Comparison of ENCODE assay signal across 34 cellular contexts in genomic region chr3:56421205-56421604, GRCh38. TPM values are rescaled to one million over a fixed set of nuclear protein-coding genes. Genes with fewer than 3 reads are reported as not detected.
DNase-seq lines count a peak whose midpoint lies in the region; ATAC-seq and TF ChIP-seq lines count a peak whose summit lies in the region.
"Had no signal": no experiment of that assay in that cellular context is flagged by ENCODE, and none has a peak within 500 bp of the region (broad histone marks: within the 10 kb centered on the region; RNA-seq: fewer than 3 reads in every experiment).

No MANE protein-coding gene starts in this region.

- peak overlapping the region; percentile 46 for H3K27ac Mint-ChIP-seq in activated CD4-positive, alpha-beta T cell treated with anti-CD3 and anti-CD28 coated beads, Interleukin-2, amount 10 ng/mL, durations not matched to agents 24 days and 14 days
- H3K27ac Mint-ChIP-seq in stimulated activated naive CD8-positive, alpha-beta T cell treated with anti-CD3 and anti-CD28 coated beads, Interleukin-15, amount 100 ng/mL, for 72 hours: no peak overlapping the region
- H3K27ac Mint-ChIP-seq in endothelial cell (ENCODE audit: unreplicated experiment): no peak overlapping the region
- H3K27ac Mint-ChIP-seq: activated CD8-positive, alpha-beta memory T cell treated with anti-CD3 and anti-CD28 coated beads, Interleukin-2, amount 10 ng/mL, durations not matched to agents 7 days and 5 days; activated naive CD4-positive, alpha-beta T cell treated with anti-CD3 and anti-CD28 coated beads, Interleukin-2, amount 50 U/mL, for 24 hours; activated T-helper 1 cell treated with anti-CD3 and anti-CD28 coated beads, Interleukin-12 subunit alpha, Interleukin-12 subunit beta, Interleukin-2, Interleukin-4 antibody, amounts not matched to agents 30 ng/mL and 10 ng/mL and 1 ng/mL, durations not matched to agents 14 hours and 24 hours and 36 hours; CD14-positive monocyte; immature natural killer cell; memory B cell; T-helper 17 cell; type B pancreatic cell had no signal

- H3K9me3 Mint-ChIP-seq in activated CD4-positive, alpha-beta T cell treated with anti-CD3 and anti-CD28 coated beads, Interleukin-2, amount 10 ng/mL, durations not matched to agents 24 days and 14 days: peaks cover 8% of the 10 kb centered on the region
- H3K9me3 Mint-ChIP-seq in stimulated activated naive CD8-positive, alpha-beta T cell treated with anti-CD3 and anti-CD28 coated beads, Interleukin-15, amount 100 ng/mL, for 72 hours: no peaks in the 10 kb centered on the region
- H3K9me3 Mint-ChIP-seq in endothelial cell (ENCODE audit: unreplicated experiment): no peaks in the 10 kb centered on the region
- H3K9me3 Mint-ChIP-seq: activated naive CD4-positive, alpha-beta T cell treated with anti-CD3 and anti-CD28 coated beads, Interleukin-2, amount 50 U/mL, for 24 hours; H9; nephron progenitor cell had no signal

- intact Hi-C loops in activated CD4-positive, alpha-beta T cell treated with anti-CD3 and anti-CD28 coated beads, Interleukin-2, amount 10 ng/mL, durations not matched to agents 24 days and 14 days (cut with micrococcal nuclease): no loop called here

- H3K4me1 Mint-ChIP-seq in activated CD4-positive, alpha-beta T cell treated with anti-CD3 and anti-CD28 coated beads, Interleukin-2, amount 10 ng/mL, durations not matched to agents 24 days and 14 days: no peaks in the 10 kb centered on the region
- no peaks in the 10 kb centered on the region for H3K4me1 Mint-ChIP-seq in stimulated activated naive CD8-positive, alpha-beta T cell treated with anti-CD3 and anti-CD28 coated beads, Interleukin-15, amount 100 ng/mL, for 72 hours
- H3K4me1 Mint-ChIP-seq in endothelial cell (ENCODE audit: unreplicated experiment): no peaks in the 10 kb centered on the region
- H3K4me1 Mint-ChIP-seq: activated CD8-positive, alpha-beta memory T cell treated with anti-CD3 and anti-CD28 coated beads, Interleukin-2, amount 10 ng/mL, durations not matched to agents 7 days and 5 days; activated naive CD4-positive, alpha-beta T cell treated with anti-CD3 and anti-CD28 coated beads, Interleukin-2, amount 50 U/mL, for 24 hours; CD14-positive monocyte; immature natural killer cell; memory B cell; nephron progenitor cell; T-helper 17 cell had no signal

- no peak for DNase-seq in activated CD4-positive, alpha-beta T cell treated with anti-CD3 and anti-CD28 coated beads, Interleukin-2, amount 10 ng/mL, durations not matched to agents 24 days and 14 days
- DNase-seq in activated CD4-positive, alpha-beta T cell treated with anti-CD3 and anti-CD28 coated beads for 1 hour: no peak
- peak; percentile 12 for DNase-seq in stimulated activated naive CD8-positive, alpha-beta T cell treated with anti-CD3 and anti-CD28 coated beads, Interleukin-15, Interleukin-2, amounts not matched to agents 100 U/mL and 50 U/mL, for 24 hours
- DNase-seq in stimulated activated naive CD8-positive, alpha-beta T cell treated with anti-CD3 and anti-CD28 coated beads, Interleukin-15, amount 100 ng/mL, for 72 hours: no peak
- peak; percentile 40 for DNase-seq in kidney tubule cell (ENCODE audit: low spot score)
- no peak for DNase-seq in endothelial cell (ENCODE audit: low spot score)
- DNase-seq in NCI-H748 (lab: John Stamatoyannopoulos, UW; ENCODE audit: unreplicated experiment): no peak
- DNase-seq: activated CD8-positive, alpha-beta memory T cell treated with anti-CD3 and anti-CD28 coated beads, Interleukin-2, amount 10 ng/mL, durations not matched to agents 7 days and 5 days; anterior cingulate cortex; Caco-2; colonic mucosa; DMS53; effector memory CD4-positive, alpha-beta T cell; H9; immature natural killer cell; Karpas-422; MV-4-11; NCI-H1436; NCI-H2081; NCI-H2227 treated with DMSO at 0.1 percent for 48 hours; NCI-H69; nephron progenitor cell; Right ventricle myocardium superior; substantia nigra; T-helper 17 cell had no signal

- no peaks in the 10 kb centered on the region for H3K27me3 Mint-ChIP-seq in activated CD4-positive, alpha-beta T cell treated with anti-CD3 and anti-CD28 coated beads, Interleukin-2, amount 10 ng/mL, durations not matched to agents 24 days and 14 days
- peaks cover 22% of the 10 kb centered on the region for H3K27me3 Mint-ChIP-seq in stimulated activated naive CD8-positive, alpha-beta T cell treated with anti-CD3 and anti-CD28 coated beads, Interleukin-15, amount 100 ng/mL, for 72 hours
- H3K27me3 Mint-ChIP-seq in endothelial cell (ENCODE audit: unreplicated experiment): no peaks in the 10 kb centered on the region

- no peak overlapping the region for H3K4me3 Mint-ChIP-seq in activated CD4-positive, alpha-beta T cell treated with anti-CD3 and anti-CD28 coated beads, Interleukin-2, amount 10 ng/mL, durations not matched to agents 24 days and 14 days
- H3K4me3 Mint-ChIP-seq in stimulated activated naive CD8-positive, alpha-beta T cell treated with anti-CD3 and anti-CD28 coated beads, Interleukin-15, amount 100 ng/mL, for 72 hours: no peak overlapping the region
- no peak overlapping the region for H3K4me3 Mint-ChIP-seq in endothelial cell (ENCODE audit: unreplicated experiment)
- H3K4me3 Mint-ChIP-seq: activated CD8-positive, alpha-beta memory T cell treated with anti-CD3 and anti-CD28 coated beads, Interleukin-2, amount 10 ng/mL, durations not matched to agents 7 days and 5 days; activated naive CD4-positive, alpha-beta T cell treated with anti-CD3 and anti-CD28 coated beads, Interleukin-2, amount 50 U/mL, for 24 hours; activated T-helper 1 cell treated with anti-CD3 and anti-CD28 coated beads, Interleukin-12 subunit alpha, Interleukin-12 subunit beta, Interleukin-2, Interleukin-4 antibody, amounts not matched to agents 30 ng/mL and 10 ng/mL and 1 ng/mL, durations not matched to agents 14 hours and 24 hours and 36 hours; CD14-positive monocyte; H9; immature natural killer cell; memory B cell; nephron progenitor cell; T-helper 17 cell; type B pancreatic cell had no signal

- no peaks in the 10 kb centered on the region for H3K36me3 Mint-ChIP-seq in activated CD4-positive, alpha-beta T cell treated with anti-CD3 and anti-CD28 coated beads, Interleukin-2, amount 10 ng/mL, durations not matched to agents 24 days and 14 days (ENCODE audit: low read depth)
- H3K36me3 Mint-ChIP-seq in endothelial cell (ENCODE audit: low read depth, unreplicated experiment): no peaks in the 10 kb centered on the region
- H3K36me3 Mint-ChIP-seq: activated CD8-positive, alpha-beta memory T cell treated with anti-CD3 and anti-CD28 coated beads, Interleukin-2, amount 10 ng/mL, durations not matched to agents 7 days and 5 days; activated naive CD4-positive, alpha-beta T cell treated with anti-CD3 and anti-CD28 coated beads, Interleukin-2, amount 50 U/mL, for 24 hours; CD14-positive monocyte; immature natural killer cell; memory B cell had no signal

- TF ChIP-seq CTCF in endothelial cell (IDR thresholded peaks at IDR 0.05; ENCODE audit: unreplicated experiment): no peak

- peak; percentile 40 for ATAC-seq in stimulated activated naive CD8-positive, alpha-beta T cell treated with anti-CD3 and anti-CD28 coated beads, Interleukin-15, Interleukin-2, amounts not matched to agents 100 U/mL and 50 U/mL, for 24 hours
- ATAC-seq in stimulated activated naive CD8-positive, alpha-beta T cell treated with anti-CD3 and anti-CD28 coated beads, Interleukin-15, amount 100 ng/mL, for 72 hours: no peak
- ATAC-seq in GM18861 (IDR thresholded peaks at IDR 0.05; ENCODE audit: unreplicated experiment): no peak
- ATAC-seq: activated CD8-positive, alpha-beta memory T cell treated with anti-CD3 and anti-CD28 coated beads, Interleukin-2, amount 10 ng/mL, durations not matched to agents 7 days and 5 days; HepG2; left lobe of liver; SK-N-SH treated with all-trans-retinoic acid at 6 μM for 48 hours; T-helper 17 cell had no signal

RNA-seq across cellular contexts. Expression of gene ERC2, which starts 47.1 kb away (rescaled TPM):
- total RNA-seq in activated CD4-positive, alpha-beta T cell treated with anti-CD3 and anti-CD28 coated beads, Interleukin-2, amount 10 ng/mL, durations not matched to agents 24 days and 14 days: 0.19 TPM in 1 of 2 replicates, not detected in the other
- 20.5 TPM for total RNA-seq in endothelial cell (ENCODE audit: unreplicated experiment)
- total RNA-seq: activated CD8-positive, alpha-beta memory T cell treated with anti-CD3 and anti-CD28 coated beads, Interleukin-2, amount 10 ng/mL, durations not matched to agents 7 days and 5 days; activated T-helper 1 cell treated with anti-CD3 and anti-CD28 coated beads, Interleukin-12 subunit alpha, Interleukin-12 subunit beta, Interleukin-2, Interleukin-4 antibody, amounts not matched to agents 30 ng/mL and 10 ng/mL and 1 ng/mL, durations not matched to agents 14 hours and 24 hours and 36 hours; left lobe of liver had no signal

Comparison
In these comparisons a context has a peak if more than half of its experiments do, and no peak if none do; other contexts are left out.
1. DNase-seq: peak in stimulated activated naive CD8-positive, alpha-beta T cell treated with anti-CD3 and anti-CD28 coated beads, Interleukin-15, Interleukin-2, amounts not matched to agents 100 U/mL and 50 U/mL, for 24 hours (single experiment) and kidney tubule cell (single experiment); none in activated CD4-positive, alpha-beta T cell treated with anti-CD3 and anti-CD28 coated beads, Interleukin-2, amount 10 ng/mL, durations not matched to agents 24 days and 14 days (single experiment), activated CD4-positive, alpha-beta T cell treated with anti-CD3 and anti-CD28 coated beads for 1 hour (single experiment), stimulated activated naive CD8-positive, alpha-beta T cell treated with anti-CD3 and anti-CD28 coated beads, Interleukin-15, amount 100 ng/mL, for 72 hours (0 of 2), endothelial cell (single experiment) and NCI-H748 (single experiment).
2. RNA of gene ERC2, which starts 47.1 kb away (total RNA-seq): 20.5 TPM in endothelial cell (single experiment); 0.19 TPM in activated CD4-positive, alpha-beta T cell treated with anti-CD3 and anti-CD28 coated beads, Interleukin-2, amount 10 ng/mL, durations not matched to agents 24 days and 14 days; every median in the first group is over 10 times any median in the second.